ENCODE assay signal across 8 cellular contexts in the genomic region with DNA sequence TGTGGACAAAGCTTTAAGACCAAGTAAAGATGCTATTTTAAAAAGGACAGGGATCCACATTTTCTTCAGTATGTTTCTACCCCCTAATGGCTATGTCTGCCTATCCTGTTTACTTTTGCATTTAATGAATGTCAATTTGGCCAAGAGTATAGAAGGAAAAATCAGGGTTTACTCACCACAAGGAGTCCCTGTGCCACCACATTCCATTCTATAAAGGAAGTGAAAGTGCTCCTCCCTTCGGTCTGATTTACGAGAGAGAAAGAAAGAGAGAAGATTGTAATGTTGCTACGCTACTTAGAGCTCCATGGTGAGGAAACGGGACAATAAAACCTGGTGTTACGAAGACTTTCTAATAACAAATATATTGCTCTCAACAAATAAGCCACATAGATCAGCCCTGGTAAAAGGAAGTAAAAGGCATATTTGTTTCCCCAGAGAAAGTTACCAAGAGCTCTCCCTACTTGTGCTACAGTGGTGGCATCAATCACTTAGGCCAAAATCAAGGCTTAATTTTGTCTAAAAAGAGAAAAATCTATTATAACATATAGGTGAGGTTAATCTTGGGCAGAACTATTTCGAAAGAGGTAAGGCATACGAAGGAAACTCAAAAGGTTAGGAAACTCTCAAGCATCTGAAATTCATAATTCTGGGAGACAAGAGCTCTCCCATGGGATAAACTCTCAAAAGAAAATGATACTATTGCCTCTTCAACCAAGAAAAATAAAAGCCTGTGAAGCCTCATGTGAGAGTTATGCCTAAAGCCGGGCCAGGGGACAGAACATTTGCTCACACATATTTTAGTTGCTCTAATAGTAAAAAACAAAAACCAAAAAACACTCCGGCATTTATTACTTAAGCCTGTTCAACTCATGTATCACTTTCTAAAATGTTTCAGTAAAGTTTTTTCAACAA. TPM values are rescaled to one million over a fixed set of nuclear protein-coding genes. Genes with fewer than 3 reads are reported as not detected.
A peak's percentile ranks its signal among the peaks of the same experiment; 100 is the strongest.
DNase-seq lines count a peak whose midpoint lies in the region; ATAC-seq, FAIRE-seq and TF ChIP-seq lines count a peak whose summit lies in the region.

No MANE protein-coding gene starts in this region.

- CTCF ChIA-PET in endothelial cell of umbilical vein (lab: Charles Lee): interaction anchor here (0.6 to 5.7 kb wide), 28 partner anchors 10 to 1272 kb away, joined by 3 to 79 read pairs (median 4); no protein-coding TSS in a partner anchor
- CTCF ChIA-PET in CD8-positive, alpha-beta memory T cell (lab: Charles Lee): interaction anchor here (0.7 kb wide), 1 partner anchor 12 kb away, joined by 3 read pairs; no protein-coding TSS in a partner anchor

- H3K9me3 Mint-ChIP-seq in CD8-positive, alpha-beta memory T cell: no peaks in the 10 kb centered on the region

- peak overlapping the region in 2 of 3 experiments; percentile 34 to 67 for H3K4me3 ChIP-seq in endothelial cell of umbilical vein (replicated peaks in 1 of 3; ENCODE audit: insufficient read depth in 1 of 3, low read depth in 1 of 3, low read length in 3 of 3)
- peak overlapping the region; percentile 17 to 30 for H3K4me3 ChIP-seq in muscle layer of colon (ENCODE audit: low read depth in 1 of 2, low read length in 2 of 2)
- no peak overlapping the region for H3K4me3 ChIP-seq in CD8-positive, alpha-beta memory T cell (ENCODE audit: low read length)

- DNase-seq in NCI-H82 treated with DMSO at 0.1 percent for 48 hours (lab: John Stamatoyannopoulos, UW; ENCODE audit: unreplicated experiment) (peak; percentile 42), endothelial cell of umbilical vein (ENCODE audit: low read depth, low spot score) (peak; percentile 83), NCI-H524 (lab: John Stamatoyannopoulos, UW) (no peak)
- no peak for DNase-seq in CD8-positive, alpha-beta memory T cell

- no TSS peak for BruUV-seq in endothelial cell of umbilical vein (replicated peaks; lab: Mats Ljungman, UMichigan)

- peak; percentile 33 for FAIRE-seq in endothelial cell of umbilical vein (lab: Jason Lieb, UNC)

- H3K9ac ChIP-seq in ES-I3 (ENCODE audit: low read depth, low read length) (peak overlapping the region; percentile 14; the same call in 1 of the 2 replicates), endothelial cell of umbilical vein (replicated peaks; ENCODE audit: extremely low read depth, insufficient read depth, low read length) (peak overlapping the region; percentile 74), muscle layer of colon (ENCODE audit: low read length) (no peak overlapping the region)

- peak; percentile 28 to 32 for TF ChIP-seq CTCF in endothelial cell of umbilical vein (IDR thresholded peaks at IDR 0.05; ENCODE audit: extremely low read depth in 1 of 2, insufficient read depth in 1 of 2, low read depth in 1 of 2, low read length in 2 of 2)

- intact Hi-C loops in endothelial cell of umbilical vein (cut with micrococcal nuclease): loop anchor here (2.0 to 10.0 kb wide), 2 partner anchors 34 to 722 kb away; no protein-coding TSS in a partner anchor

- peaks cover 4 to 61% (median 9%) of the 10 kb centered on the region in 3 donors for H3K36me3 Mint-ChIP-seq in CD8-positive, alpha-beta memory T cell

- peak; percentile 58 for ATAC-seq in HG02678 (IDR thresholded peaks at IDR 0.05; ENCODE audit: unreplicated experiment)
- ATAC-seq in GM18517 (IDR thresholded peaks at IDR 0.05; ENCODE audit: unreplicated experiment): no peak

- H3K4me2 ChIP-seq in endothelial cell of umbilical vein (ENCODE audit: insufficient read depth, low read length): peak overlapping the region; percentile 98

- no peaks in the 10 kb centered on the region for H3K79me2 ChIP-seq in endothelial cell of umbilical vein (ENCODE audit: control insufficient read depth, insufficient read depth, low read length)

- H3K27me3 ChIP-seq in endothelial cell of umbilical vein (ENCODE audit: control insufficient read depth in 2 of 2, insufficient read depth in 2 of 2, low read length in 2 of 2) (no peaks in the 10 kb centered on the region), muscle layer of colon (ENCODE audit: control insufficient read depth in 1 of 2, insufficient read depth in 2 of 2, low read length in 2 of 2) (no peaks in the 10 kb centered on the region)
- H3K27me3 ChIP-seq in CD8-positive, alpha-beta memory T cell (ENCODE audit: insufficient read depth, low read length, poor library complexity, severe bottlenecking): no peaks in the 10 kb centered on the region

- H3K4me3 Mint-ChIP-seq in CD8-positive, alpha-beta memory T cell: no peak overlapping the region

- H3K9me3 ChIP-seq in ES-I3 (ENCODE audit: control insufficient read depth, insufficient read depth, low read length): no peaks in the 10 kb centered on the region
- H3K9me3 ChIP-seq in endothelial cell of umbilical vein (replicated peaks; ENCODE audit: control insufficient read depth, insufficient read depth, low read length): no peaks in the 10 kb centered on the region
- H3K9me3 ChIP-seq in muscle layer of colon (ENCODE audit: low read length): no peaks in the 10 kb centered on the region
- H3K9me3 ChIP-seq in CD8-positive, alpha-beta memory T cell (ENCODE audit: low read length): no peaks in the 10 kb centered on the region

- POLR2A ChIA-PET in endothelial cell of umbilical vein (lab: Charles Lee): no interaction called here
- POLR2A ChIA-PET in CD8-positive, alpha-beta memory T cell (lab: Charles Lee): no interaction called here

- no peaks in the 10 kb centered on the region for H3K36me3 ChIP-seq in ES-I3 (ENCODE audit: insufficient read depth, low read length)
- no peaks in the 10 kb centered on the region for H3K36me3 ChIP-seq in endothelial cell of umbilical vein (ENCODE audit: control insufficient read depth in 2 of 2, extremely low read depth in 1 of 2, insufficient read depth in 2 of 2, low read length in 2 of 2)
- no peaks in the 10 kb centered on the region for H3K36me3 ChIP-seq in muscle layer of colon (ENCODE audit: insufficient read depth, low read length)
- H3K36me3 ChIP-seq in CD8-positive, alpha-beta memory T cell (ENCODE audit: insufficient read depth, low read length): peaks cover 5% of the 10 kb centered on the region

- no peak for TF ChIP-seq POLR2A in endothelial cell of umbilical vein (IDR thresholded peaks at IDR 0.05; ENCODE audit: low read depth, low read length)

- H3K27ac Mint-ChIP-seq in CD8-positive, alpha-beta memory T cell: no peak overlapping the region

- peaks cover 20% of the 10 kb centered on the region for H3K4me1 ChIP-seq in ES-I3 (ENCODE audit: insufficient read depth, low read length)
- H3K4me1 ChIP-seq in endothelial cell of umbilical vein (ENCODE audit: control insufficient read depth, extremely low read depth, insufficient read depth, low read length): peaks cover 27% of the 10 kb centered on the region
- H3K4me1 ChIP-seq in muscle layer of colon (ENCODE audit: insufficient read depth, low read length): peaks cover 50% of the 10 kb centered on the region
- no peaks in the 10 kb centered on the region for H3K4me1 ChIP-seq in CD8-positive, alpha-beta memory T cell (ENCODE audit: insufficient read depth, low read length)

- peaks cover 11 to 24% (median 14%) of the 10 kb centered on the region in 3 donors for H3K4me1 Mint-ChIP-seq in CD8-positive, alpha-beta memory T cell

- H4K20me1 ChIP-seq in endothelial cell of umbilical vein (replicated peaks; ENCODE audit: control insufficient read depth, extremely low read depth, insufficient read depth, low read length): no peaks in the 10 kb centered on the region

- dilution Hi-C loops in endothelial cell of umbilical vein (cut with MboI; ENCODE audit: extremely low pct_ligation_motif_present, low sequenced_read_pairs): no loop called here

- peak overlapping the region; percentile 85 for H2AFZ ChIP-seq in endothelial cell of umbilical vein (ENCODE audit: low read depth, low read length)

- H3K27ac ChIP-seq in endothelial cell of umbilical vein (ENCODE audit: insufficient read depth, low read depth, low read length): peak overlapping the region; percentile 68
- H3K27ac ChIP-seq in muscle layer of colon (ENCODE audit: low read depth, low read length): peak overlapping the region; percentile 55
- no peak overlapping the region for H3K27ac ChIP-seq in CD8-positive, alpha-beta memory T cell (ENCODE audit: low read depth, low read length)

- H3K27me3 Mint-ChIP-seq in CD8-positive, alpha-beta memory T cell: no peaks in the 10 kb centered on the region

- no peaks in the 10 kb centered on the region for H3K9me1 ChIP-seq in endothelial cell of umbilical vein (replicated peaks; ENCODE audit: control insufficient read depth, extremely low read depth, insufficient read depth, low read length)

TF ChIP-seq in endothelial cell of umbilical vein, 7 proteins besides CTCF, POLR2A, EP300 and RAD21:
- TF ChIP-seq FOS (IDR thresholded peaks at IDR 0.05; ENCODE audit: borderline replicate concordance, insufficient read depth, low read length): no peak
- no peak for TF ChIP-seq POLR2AphosphoS5 (IDR thresholded peaks at IDR 0.05; ENCODE audit: insufficient read depth, low read depth, low read length)
- TF ChIP-seq, protein P1, sequence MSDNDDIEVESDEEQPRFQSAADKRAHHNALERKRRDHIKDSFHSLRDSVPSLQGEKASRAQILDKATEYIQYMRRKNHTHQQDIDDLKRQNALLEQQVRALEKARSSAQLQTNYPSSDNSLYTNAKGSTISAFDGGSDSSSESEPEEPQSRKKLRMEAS (IDR thresholded peaks at IDR 0.05; ENCODE audit: insufficient read depth, insufficient read length): no peak
- TF ChIP-seq JUN (IDR thresholded peaks at IDR 0.05; ENCODE audit: borderline replicate concordance, insufficient read depth, insufficient read length, low read depth): no peak
- TF ChIP-seq EZH2 (IDR thresholded peaks at IDR 0.05; ENCODE audit: borderline replicate concordance, low read depth, low read length, severe bottlenecking): no peak
- TF ChIP-seq GATA2 (IDR thresholded peaks at IDR 0.05; ENCODE audit: insufficient read depth, insufficient read length, low read depth, low read length): no peak
- no peak for TF ChIP-seq MYC (IDR thresholded peaks at IDR 0.05; ENCODE audit: low read depth, low read length)

RNA-seq across cellular contexts. Expression of a gene that starts 29.5 kb away (rescaled TPM):
- total RNA-seq in endothelial cell of umbilical vein: 17.5 and 19.9 TPM in 2 replicates
- polyA plus RNA-seq in endothelial cell of umbilical vein: 6.9 and 7.4 TPM in 2 replicates
- polyA plus RNA-seq in endothelial cell of umbilical vein (2011; cell fraction: cytosol; rRNA removed): 6.3 and 7.6 TPM in 2 replicates
- polyA plus RNA-seq in endothelial cell of umbilical vein (2011; cell fraction: nucleus; rRNA removed): 25.5 and 25.8 TPM in 2 replicates
- polyA plus RNA-seq in endothelial cell of umbilical vein (2012): 8.6 and 10.2 TPM in 2 replicates
- 18.7 and 22.5 TPM in 2 replicates for polyA minus RNA-seq in endothelial cell of umbilical vein
- polyA minus RNA-seq in endothelial cell of umbilical vein (2011; cell fraction: cytosol; rRNA and poly(A)+ RNA removed): 8.2 TPM
- polyA minus RNA-seq in endothelial cell of umbilical vein (2011; cell fraction: nucleus; rRNA and poly(A)+ RNA removed): 38.3 and 47.6 TPM in 2 replicates
- total RNA-seq in CD8-positive, alpha-beta memory T cell: 10 to 100 TPM; 23.7 to 27.6 TPM
- polyA plus RNA-seq in CD8-positive, alpha-beta memory T cell: 19.1 TPM

Comparison
In these comparisons a context has a peak if more than half of its experiments do, and no peak if none do; other contexts are left out.
1. DNase-seq: peak in NCI-H82 treated with DMSO at 0.1 percent for 48 hours (single experiment) and endothelial cell of umbilical vein (single experiment); none in NCI-H524 (0 of 2) and CD8-positive, alpha-beta memory T cell (0 of 5).